In genomic region chr3:192892981-192893827, GRCh38 we compare ENCODE assay signal across 8 cellular contexts. TPM values are rescaled to one million over a fixed set of nuclear protein-coding genes. Genes with fewer than 3 reads are reported as not detected.
DNase-seq lines count a peak whose midpoint lies in the region; ATAC-seq and TF ChIP-seq lines count a peak whose summit lies in the region.

No MANE protein-coding gene starts in this region.

- TF ChIP-seq CTCF in WI38 (IDR thresholded peaks at IDR 0.05; ENCODE audit: low read depth, low read length) (no peak), type B pancreatic cell (conservative IDR thresholded peaks at IDR 0.05) (no peak)

- H3K4me1 Mint-ChIP-seq in natural killer cell treated with Interleukin-12 subunit alpha and Interleukin-12 subunit beta and Interleukin-15 and Interleukin-18, amount 100 ng/mL, for 72 hours (ENCODE audit: low read depth in 2 of 2): peaks cover 7 to 11% of the 10 kb centered on the region in 2 donors
- peaks cover 37% of the 10 kb centered on the region for H3K4me1 Mint-ChIP-seq in type B pancreatic cell (ENCODE audit: unreplicated experiment)

- peak; percentile 49 for DNase-seq in ELF-1 (ENCODE audit: low read depth, low spot score)
- DNase-seq in HS-27A (ENCODE audit: low read depth): peak; percentile 74
- peak; percentile 40 for DNase-seq in effector CD4-positive, alpha-beta T cell
- DNase-seq in natural killer cell treated with Interleukin-12 subunit alpha and Interleukin-12 subunit beta and Interleukin-15 and Interleukin-18, amount 100 ng/mL, for 72 hours (ENCODE audit: low spot score): peak; percentile 83
- DNase-seq in type B pancreatic cell (ENCODE audit: extremely low spot score, unreplicated experiment): no peak
- no peak for DNase-seq in COLO668 (lab: John Stamatoyannopoulos, UW; ENCODE audit: unreplicated experiment)

- no peaks in the 10 kb centered on the region for H3K36me3 Mint-ChIP-seq in natural killer cell treated with Interleukin-12 subunit alpha and Interleukin-12 subunit beta and Interleukin-15 and Interleukin-18, amount 100 ng/mL, for 72 hours
- peaks cover 8% of the 10 kb centered on the region for H3K36me3 Mint-ChIP-seq in type B pancreatic cell

- peak overlapping the region; percentile 19 for H3K4me3 Mint-ChIP-seq in natural killer cell treated with Interleukin-12 subunit alpha and Interleukin-12 subunit beta and Interleukin-15 and Interleukin-18, amount 100 ng/mL, for 72 hours
- peak overlapping the region; percentile 60 for H3K4me3 Mint-ChIP-seq in type B pancreatic cell

- H3K9me3 Mint-ChIP-seq in natural killer cell treated with Interleukin-12 subunit alpha and Interleukin-12 subunit beta and Interleukin-15 and Interleukin-18, amount 100 ng/mL, for 72 hours: peaks cover 3% of the 10 kb centered on the region
- no peaks in the 10 kb centered on the region for H3K9me3 Mint-ChIP-seq in type B pancreatic cell

- peaks cover 12 to 15% of the 10 kb centered on the region in 2 donors for H3K27me3 Mint-ChIP-seq in natural killer cell treated with Interleukin-12 subunit alpha and Interleukin-12 subunit beta and Interleukin-15 and Interleukin-18, amount 100 ng/mL, for 72 hours
- no peaks in the 10 kb centered on the region for H3K27me3 Mint-ChIP-seq in type B pancreatic cell

- peak; percentile 94 for ATAC-seq in GM21529 (IDR thresholded peaks at IDR 0.05; ENCODE audit: unreplicated experiment)
- ATAC-seq in natural killer cell treated with Interleukin-12 subunit alpha and Interleukin-12 subunit beta and Interleukin-15 and Interleukin-18, amount 100 ng/mL, for 72 hours: peak; percentile 93 to 96

- H3K4me3 ChIP-seq in WI38 (ENCODE audit: low read depth, low read length): peak overlapping the region; percentile 49

- peak overlapping the region in 1 of 2 donors; percentile 23 for H3K27ac Mint-ChIP-seq in natural killer cell treated with Interleukin-12 subunit alpha and Interleukin-12 subunit beta and Interleukin-15 and Interleukin-18, amount 100 ng/mL, for 72 hours
- peak overlapping the region; percentile 94 for H3K27ac Mint-ChIP-seq in type B pancreatic cell

RNA-seq across cellular contexts. Expression of gene MB21D2, which starts 24.5 kb away (rescaled TPM):
- 1 to 10 TPM in 1 of 2 donors, under 1 TPM in 1; 0.45 to 1.7 TPM for total RNA-seq in natural killer cell treated with Interleukin-12 subunit alpha and Interleukin-12 subunit beta and Interleukin-15 and Interleukin-18, amount 100 ng/mL, for 72 hours
- 14.1 and 23.1 TPM in 2 replicates for total RNA-seq in type B pancreatic cell (ENCODE audit: low replicate concordance)

Comparison
In these comparisons a context has a peak if more than half of its experiments do, and no peak if none do; other contexts are left out.
1. DNase-seq: peak in ELF-1 (single experiment), HS-27A (single experiment), effector CD4-positive, alpha-beta T cell (single experiment) and natural killer cell treated with Interleukin-12 subunit alpha and Interleukin-12 subunit beta and Interleukin-15 and Interleukin-18, amount 100 ng/mL, for 72 hours (single experiment); none in type B pancreatic cell (single experiment) and COLO668 (single experiment).